ENCODE assay signal across 13 cellular contexts in the genomic region with DNA sequence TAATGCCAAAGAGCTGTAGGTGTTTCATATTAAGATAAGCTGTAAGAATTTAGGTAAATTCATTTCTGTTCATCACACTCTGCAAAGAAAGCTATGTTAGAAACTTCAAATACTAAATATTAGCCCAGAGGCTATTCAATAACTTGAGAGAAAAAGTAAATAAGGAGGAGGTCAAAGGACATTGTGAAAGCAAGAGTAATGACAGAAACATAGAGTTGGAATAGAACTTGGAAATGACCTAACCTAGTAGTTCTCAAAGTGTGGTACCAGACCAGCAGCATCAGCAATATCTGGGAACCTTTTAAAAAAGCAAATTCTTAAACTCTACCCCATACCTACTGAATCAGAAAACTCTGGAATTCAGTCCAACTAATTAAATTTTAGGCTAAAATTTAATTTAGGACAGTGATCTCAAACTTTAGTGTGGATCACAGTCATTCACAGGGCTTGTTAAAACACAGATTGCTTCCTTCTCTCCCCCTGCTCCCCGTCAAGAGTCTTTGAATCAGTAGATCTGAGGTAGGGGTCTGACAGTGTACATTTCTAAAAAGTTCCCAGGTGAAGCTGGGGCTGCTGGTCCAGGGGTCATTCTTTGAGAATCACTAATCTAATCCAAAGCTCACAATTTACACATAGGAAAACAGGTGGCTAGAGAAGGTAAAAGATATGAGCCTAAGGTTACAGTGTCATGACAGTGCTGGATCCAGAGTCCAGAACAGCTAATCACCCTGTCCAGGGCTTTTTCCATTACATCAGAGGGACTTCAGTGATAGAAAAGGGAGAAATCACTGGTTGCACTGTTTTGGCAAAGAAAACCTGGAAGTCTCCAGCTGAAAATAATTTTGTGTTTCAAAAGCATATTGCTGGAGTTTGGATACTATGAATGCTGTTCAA.
"Had no signal": no experiment of that assay in that cellular context is flagged by ENCODE, and none has a peak within 500 bp of the region (broad histone marks: within the 10 kb centered on the region; RNA-seq: fewer than 3 reads in every experiment).

No MANE protein-coding gene starts in this region.

- H3K9me3 ChIP-seq: suprapubic skin, transverse colon had no signal

- H3K36me3 ChIP-seq: suprapubic skin, transverse colon had no signal

- DNase-seq: activated B cell treated with CpG ODN at 0.5 μM for 24 hours; activated CD4-positive, alpha-beta memory T cell treated with anti-CD3 and anti-CD28 coated beads for 36 hours; activated CD4-positive, alpha-beta T cell treated with anti-CD3 and anti-CD28 coated beads for 4 hours; activated gamma-delta T cell treated with Interleukin-2 at 50 U/mL for 16 hours; activated T-cell treated with anti-CD3 and anti-CD28 coated beads for 4 hours; effector CD8-positive, alpha-beta T cell; stimulated activated CD4-positive, alpha-beta T cell treated with anti-CD3 and anti-CD28 coated beads, Interleukin-2, amount 100 ng/mL, for 24 hours; stimulated activated naive CD4-positive, alpha-beta T cell treated with Interleukin-2 at 50 U/mL for 16 hours; transverse colon had no signal

- H3K4me3 ChIP-seq: suprapubic skin, transverse colon had no signal

- ATAC-seq: activated naive CD4-positive, alpha-beta T cell treated with anti-CD3 and anti-CD28 coated beads, Interleukin-2, amount 50 U/mL, for 72 hours; esophagus mucosa had no signal

- FAIRE-seq: TTC549 had no signal

- H3K27ac ChIP-seq: suprapubic skin, transverse colon had no signal

- H3K4me1 ChIP-seq: transverse colon had no signal

- H3K27me3 ChIP-seq: suprapubic skin, transverse colon had no signal
